Comparison of ENCODE assay signal across 24 cellular contexts in genomic region chr21:41428311-41428710, GRCh38. TPM values are rescaled to one million over a fixed set of nuclear protein-coding genes. Genes with fewer than 3 reads are reported as not detected.
DNase-seq lines count a peak whose midpoint lies in the region; ATAC-seq, FAIRE-seq and TF ChIP-seq lines count a peak whose summit lies in the region.
"Had no signal": no experiment of that assay in that cellular context is flagged by ENCODE, and none has a peak within 500 bp of the region (broad histone marks: within the 10 kb centered on the region; RNA-seq: fewer than 3 reads in every experiment).

No MANE protein-coding gene starts in this region.

- peaks cover 58% of the 10 kb centered on the region for H3K4me1 Mint-ChIP-seq in activated naive CD8-positive, alpha-beta T cell (ENCODE audit: low read depth)
- peaks cover 24% of the 10 kb centered on the region for H3K4me1 Mint-ChIP-seq in activated naive CD8-positive, alpha-beta T cell treated with anti-CD3 and anti-CD28 coated beads for 36 hours
- H3K4me1 Mint-ChIP-seq in activated naive CD8-positive, alpha-beta T cell treated with anti-CD3 and anti-CD28 coated beads, Interleukin-2, amount 50 U/mL, for 24 hours, result peaks cover 47% of the 10 kb centered on the region
- H3K4me1 Mint-ChIP-seq: nephron had no signal

- H3K9me3 Mint-ChIP-seq in activated naive CD8-positive, alpha-beta T cell (ENCODE audit: low read depth), result no peaks in the 10 kb centered on the region
- H3K9me3 Mint-ChIP-seq in activated naive CD8-positive, alpha-beta T cell treated with anti-CD3 and anti-CD28 coated beads for 36 hours, result peaks cover 2% of the 10 kb centered on the region
- H3K9me3 Mint-ChIP-seq in activated naive CD8-positive, alpha-beta T cell treated with anti-CD3 and anti-CD28 coated beads, Interleukin-2, amount 50 U/mL, for 24 hours, result no peaks in the 10 kb centered on the region
- H3K9me3 Mint-ChIP-seq: H9 had no signal

- peak overlapping the region; percentile 92 for H3K4me3 Mint-ChIP-seq in activated naive CD8-positive, alpha-beta T cell
- H3K4me3 Mint-ChIP-seq in activated naive CD8-positive, alpha-beta T cell treated with anti-CD3 and anti-CD28 coated beads for 36 hours, result no peak overlapping the region
- H3K4me3 Mint-ChIP-seq in activated naive CD8-positive, alpha-beta T cell treated with anti-CD3 and anti-CD28 coated beads, Interleukin-2, amount 50 U/mL, for 24 hours, result peak overlapping the region; percentile 86
- H3K4me3 Mint-ChIP-seq: H9 had no signal

- H3K4me3 ChIP-seq in testis, result no peak overlapping the region
- H3K4me3 ChIP-seq: lung, SJSA1, skin epidermis, suprapubic skin had no signal

- no peaks in the 10 kb centered on the region for H3K27me3 ChIP-seq in testis
- H3K27me3 ChIP-seq: BE2C, SJSA1, suprapubic skin had no signal

- H3K27ac ChIP-seq in testis, result no peak overlapping the region
- H3K27ac ChIP-seq: heart left ventricle, SJSA1, skin epidermis, suprapubic skin had no signal

- no peak for DNase-seq in activated naive CD8-positive, alpha-beta T cell treated with anti-CD3 and anti-CD28 coated beads for 36 hours
- DNase-seq in GM12891 (ENCODE audit: insufficient read length, low spot score) (no peak), testis (peak; percentile 4), RCC 7860 (ENCODE audit: low spot score) (no peak), NCI-H146 (lab: John Stamatoyannopoulos, UW) (no peak)
- DNase-seq in activated naive CD8-positive, alpha-beta T cell treated with anti-CD3 and anti-CD28 coated beads, Interleukin-2, amount 50 U/mL, for 24 hours, result no peak
- DNase-seq: BE2C; DMS153; heart left ventricle; IMR-90; NCI-H2029 treated with DMSO at 0.1 percent for 48 hours; NCI-H510A treated with DMSO at 0.1 percent for 48 hours; OCI-M1; stimulated activated CD4-positive, alpha-beta T cell treated with anti-CD3 and anti-CD28 coated beads, Interleukin-4, amount 100 ng/mL, for 24 hours had no signal

- no peaks in the 10 kb centered on the region for H3K27me3 Mint-ChIP-seq in activated naive CD8-positive, alpha-beta T cell
- no peaks in the 10 kb centered on the region for H3K27me3 Mint-ChIP-seq in activated naive CD8-positive, alpha-beta T cell treated with anti-CD3 and anti-CD28 coated beads for 36 hours
- H3K27me3 Mint-ChIP-seq in activated naive CD8-positive, alpha-beta T cell treated with anti-CD3 and anti-CD28 coated beads, Interleukin-2, amount 50 U/mL, for 24 hours, result no peaks in the 10 kb centered on the region

- peak overlapping the region; percentile 81 for H3K27ac Mint-ChIP-seq in activated naive CD8-positive, alpha-beta T cell
- H3K27ac Mint-ChIP-seq in activated naive CD8-positive, alpha-beta T cell treated with anti-CD3 and anti-CD28 coated beads for 36 hours, result no peak overlapping the region
- no peak overlapping the region for H3K27ac Mint-ChIP-seq in activated naive CD8-positive, alpha-beta T cell treated with anti-CD3 and anti-CD28 coated beads, Interleukin-2, amount 50 U/mL, for 24 hours
- H3K27ac Mint-ChIP-seq: H9, nephron had no signal

- ATAC-seq in activated naive CD8-positive, alpha-beta T cell treated with anti-CD3 and anti-CD28 coated beads, Interleukin-2, amount 50 U/mL, for 24 hours, result no peak
- ATAC-seq: activated naive CD4-positive, alpha-beta T cell treated with anti-CD3 and anti-CD28 coated beads, Interleukin-2, amount 50 U/mL, for 72 hours; heart left ventricle had no signal

- peaks cover 19% of the 10 kb centered on the region for H3K36me3 Mint-ChIP-seq in activated naive CD8-positive, alpha-beta T cell
- peaks cover 30% of the 10 kb centered on the region for H3K36me3 Mint-ChIP-seq in activated naive CD8-positive, alpha-beta T cell treated with anti-CD3 and anti-CD28 coated beads for 36 hours
- H3K36me3 Mint-ChIP-seq in activated naive CD8-positive, alpha-beta T cell treated with anti-CD3 and anti-CD28 coated beads, Interleukin-2, amount 50 U/mL, for 24 hours (ENCODE audit: low read depth), result peaks cover 26% of the 10 kb centered on the region

- 97% methylated on average over 8 of the region's 8 CpGs for WGBS in testis, 2 donors

- 0 out of 2 replicates have a peak, but pooled peaks have one; percentile 15 for TF ChIP-seq POLR2A in GM12891 (IDR thresholded peaks at IDR 0.05; ENCODE audit: low read depth, low read length)
- no peak for TF ChIP-seq POLR2A in testis (IDR thresholded peaks at IDR 0.05)

- no peak for TF ChIP-seq CTCF in testis (IDR thresholded peaks at IDR 0.05)

- FAIRE-seq in GM12891 (lab: Jason Lieb, UNC) (peak; percentile 71), RCC 7860 (lab: Jason Lieb, UNC) (no peak)
- FAIRE-seq: bronchial epithelial cell, islet of Langerhans had no signal

- no peaks in the 10 kb centered on the region for H3K9me3 ChIP-seq in testis
- H3K9me3 ChIP-seq: BE2C, heart left ventricle, SJSA1, suprapubic skin had no signal

- H3K36me3 ChIP-seq in testis (ENCODE audit: low read depth, missing control alignments), result no peaks in the 10 kb centered on the region
- H3K36me3 ChIP-seq: BE2C, SJSA1 had no signal

- intact Hi-C loops in testis (cut with DNase I; ENCODE audit: low total_unique reads), result no loop called here

- peaks cover 5% of the 10 kb centered on the region for H3K4me1 ChIP-seq in testis
- H3K4me1 ChIP-seq: BE2C had no signal

TF ChIP-seq in GM12891, 5 proteins besides CTCF, POLR2A, EP300 and RAD21:
- TF ChIP-seq SPI1 (IDR thresholded peaks at IDR 0.05; ENCODE audit: low read depth, low read length), result no peak
- TF ChIP-seq POLR2AphosphoS5 (IDR thresholded peaks at IDR 0.05; ENCODE audit: low read depth, low read length), result peak; percentile 17; the same call in 1 of the 2 replicates

RNA-seq across cellular contexts. Expression of gene MX1, which starts 2.3 kb away (rescaled TPM):
- total RNA-seq in activated naive CD8-positive, alpha-beta T cell treated with anti-CD3 and anti-CD28 coated beads for 36 hours, result 100 to 1,000 TPM; 108 to 109 TPM
- polyA plus RNA-seq in GM12891 (2012; ENCODE audit: low read depth, missing spikeins), result 263 TPM
- 10 to 100 TPM; 22.7 to 36.1 TPM for total RNA-seq in testis
- 18.0 TPM for polyA plus RNA-seq in testis (ENCODE audit: insufficient read depth, low read depth, low replicate concordance)
